23 cellular contexts compared by ENCODE assay signal in the genomic region with DNA sequence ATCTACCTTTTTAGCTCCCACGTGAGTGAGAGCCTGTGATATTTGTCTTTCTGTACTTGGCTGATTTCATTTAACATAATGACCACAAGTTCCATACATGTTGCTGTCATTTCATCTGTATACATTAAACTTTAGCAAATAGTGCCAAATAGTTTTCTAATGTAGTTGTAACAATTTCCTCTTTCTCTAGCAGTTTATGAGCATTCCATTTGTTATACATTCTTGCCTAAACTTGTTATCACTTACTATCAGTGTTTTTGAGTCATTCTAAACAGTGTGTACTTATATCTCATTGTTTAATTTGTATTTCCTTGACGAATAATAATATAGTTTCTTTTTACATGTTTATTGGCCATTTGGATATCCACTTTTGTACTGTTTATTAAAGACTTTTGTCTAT.
"Had no signal": no experiment of that assay in that cellular context is flagged by ENCODE, and none has a peak within 500 bp of the region (broad histone marks: within the 10 kb centered on the region; RNA-seq: fewer than 3 reads in every experiment).

No MANE protein-coding gene starts in this region.

- H3K4me1 ChIP-seq: esophagus muscularis mucosa, lower lobe of right lung, psoas muscle, sigmoid colon, spleen, suprapubic skin, transverse colon, upper lobe of right lung, vagina had no signal

- DNase-seq: dorsolateral prefrontal cortex; effector CD4-positive, alpha-beta T cell; hypothalamus; immature natural killer cell; islet precursor cell; left ventricle myocardium superior; lower lobe of right lung; natural killer cell; occipital lobe; ovary; posterior cingulate gyrus; psoas muscle; right cardiac atrium; sigmoid colon; spleen; stimulated activated CD4-positive, alpha-beta T cell treated with anti-CD3 and anti-CD28 coated beads, Interleukin-4, amount 100 ng/mL, for 4 hours; stimulated activated naive CD8-positive, alpha-beta T cell treated with anti-CD3 and anti-CD28 coated beads, Interleukin-15, Interleukin-2, amounts not matched to agents 100 U/mL and 50 U/mL, for 24 hours; transverse colon; upper lobe of right lung had no signal

- ATAC-seq: left ventricle myocardium superior; lower lobe of right lung; natural killer cell; psoas muscle; right cardiac atrium; stimulated activated memory B cell treated with anti-CD40 and anti-IgM and Interleukin-4, amounts not matched to agents 10 μg/mL and 1 μg/mL and 100 μg/mL, for 72 hours; stimulated activated naive CD8-positive, alpha-beta T cell treated with anti-CD3 and anti-CD28 coated beads, Interleukin-15, Interleukin-2, amounts not matched to agents 100 U/mL and 50 U/mL, for 24 hours; upper lobe of right lung had no signal

- H3K9me3 ChIP-seq: esophagus muscularis mucosa, lower lobe of right lung, ovary, psoas muscle, sigmoid colon, spleen, suprapubic skin, transverse colon, upper lobe of right lung, vagina had no signal

- H3K36me3 ChIP-seq: esophagus muscularis mucosa, lower lobe of right lung, ovary, sigmoid colon, spleen, suprapubic skin, transverse colon, upper lobe of right lung, vagina had no signal

- H3K4me3 ChIP-seq: dorsolateral prefrontal cortex, esophagus muscularis mucosa, lower lobe of right lung, ovary, psoas muscle, sigmoid colon, spleen, suprapubic skin, transverse colon, upper lobe of right lung, vagina had no signal

- H3K27ac ChIP-seq: dorsolateral prefrontal cortex, esophagus muscularis mucosa, lower lobe of right lung, ovary, psoas muscle, sigmoid colon, spleen, suprapubic skin, transverse colon, upper lobe of right lung, vagina had no signal

- H3K27me3 ChIP-seq: dorsolateral prefrontal cortex, esophagus muscularis mucosa, ovary, sigmoid colon, spleen, suprapubic skin, transverse colon, upper lobe of right lung, vagina had no signal
